Comparison of ENCODE assay signal across 19 cellular contexts in the genomic region with DNA sequence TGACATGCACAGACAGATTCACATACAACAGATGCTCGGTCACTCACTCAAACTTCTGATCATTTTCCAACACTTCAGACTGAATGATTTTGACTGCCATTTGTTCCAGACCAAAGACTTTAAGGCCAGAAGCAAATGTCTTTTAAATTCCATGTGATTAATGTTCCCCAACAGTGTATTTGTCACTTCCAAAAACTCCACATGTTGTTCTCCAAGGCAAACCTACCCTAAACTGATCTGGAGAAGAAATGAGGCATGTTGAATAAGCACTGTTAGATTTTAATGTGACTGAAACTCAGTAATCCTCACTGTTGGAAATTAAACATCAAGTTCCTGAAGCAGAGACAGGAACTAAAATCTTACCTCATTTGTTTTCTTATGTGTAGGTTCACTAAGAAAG.
"Had no signal": no experiment of that assay in that cellular context is flagged by ENCODE, and none has a peak within 500 bp of the region (broad histone marks: within the 10 kb centered on the region; RNA-seq: fewer than 3 reads in every experiment).

No MANE protein-coding gene starts in this region.

- H3K27ac ChIP-seq: colonic mucosa, heart left ventricle, neutrophil, psoas muscle, testis had no signal

- H3K36me3 ChIP-seq: colonic mucosa, heart left ventricle, neutrophil had no signal

- H3K4me3 ChIP-seq: colonic mucosa, heart left ventricle, lung, psoas muscle, testis had no signal

- FAIRE-seq: frontal cortex had no signal

- DNase-seq: colonic mucosa; dermis blood vessel endothelial cell; heart left ventricle; hippocampal formation; left cardiac atrium; left ventricle myocardium superior; mesenchymal stem cell; midbrain; naive B cell; psoas muscle; stimulated activated CD4-positive, alpha-beta T cell treated with anti-CD3 and anti-CD28 coated beads, Interleukin-2, amount 100 ng/mL, for 24 hours; stimulated activated CD4-positive, alpha-beta T cell treated with anti-CD3 and anti-CD28 coated beads, Interleukin-4, amount 100 ng/mL, for 4 hours; stimulated activated naive B cell treated with anti-CD40 and anti-IgM and Interleukin-4, amounts not matched to agents 10 μg/mL and 1 μg/mL and 100 μg/mL, for 72 hours; stimulated activated naive CD8-positive, alpha-beta T cell treated with anti-CD3 and anti-CD28 coated beads, Interleukin-15, amount 100 ng/mL, for 72 hours; testis; trophoblast cell had no signal

- H3K4me1 ChIP-seq: colonic mucosa, heart left ventricle, psoas muscle, testis had no signal

- H3K27me3 ChIP-seq: colonic mucosa, heart left ventricle, neutrophil, testis had no signal

- H3K9me3 ChIP-seq: colonic mucosa, neutrophil, psoas muscle, testis had no signal
